ENCODE assay signal across 8 cellular contexts in the genomic region with DNA sequence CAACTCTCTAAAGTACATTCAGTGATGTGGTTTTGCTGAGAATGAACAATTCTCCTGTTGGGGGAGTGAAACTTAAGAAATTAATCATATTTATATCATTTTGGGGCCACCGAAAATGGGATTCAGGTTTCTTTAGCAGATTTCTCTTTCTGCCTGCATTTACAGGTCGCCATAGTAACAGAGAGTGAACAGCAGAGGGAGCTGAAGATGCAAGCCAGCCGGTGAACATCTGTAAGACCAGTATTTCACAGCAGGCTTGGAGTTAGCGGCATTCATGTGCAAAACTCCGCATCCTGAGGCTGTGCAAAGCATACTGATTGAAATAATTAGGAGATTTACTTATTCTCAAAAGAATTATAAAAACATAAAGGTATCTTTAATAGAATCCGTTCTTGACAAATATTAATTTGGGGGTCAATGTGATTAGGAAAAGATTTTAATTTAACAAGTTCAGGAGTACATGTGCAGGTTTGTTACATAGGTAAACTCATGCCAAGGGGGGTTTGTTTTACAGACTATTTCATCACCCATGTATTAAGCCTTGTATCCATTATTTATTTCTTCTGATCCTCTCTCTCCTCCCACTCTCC. TPM values are rescaled to one million over a fixed set of nuclear protein-coding genes. Genes with fewer than 3 reads are reported as not detected.
DNase-seq lines count a peak whose midpoint lies in the region; ATAC-seq, FAIRE-seq and TF ChIP-seq lines count a peak whose summit lies in the region.

No MANE protein-coding gene starts in this region.

- H3K4me3 Mint-ChIP-seq in activated T-helper 2 cell treated with anti-CD3 and anti-CD28 coated beads, Interferon-gamma antibody, Interleukin-2, Interleukin-4, amounts not matched to agents 10 μg/mL and 5 μg/mL and 100 μg/mL, durations not matched to agents 14 hours and 24 hours and 36 hours (ENCODE audit: low read depth), result no peak overlapping the region

- H3K4me3 ChIP-seq in pancreas, result no peak overlapping the region
- H3K4me3 ChIP-seq in aorta (ENCODE audit: low read length in 2 of 2), result no peak overlapping the region

- H3K4me1 ChIP-seq in pancreas, result no peaks in the 10 kb centered on the region
- H3K4me1 ChIP-seq in aorta (ENCODE audit: control insufficient read depth in 1 of 2, insufficient read depth in 2 of 2, low read length in 2 of 2), result no peaks in the 10 kb centered on the region

- peak; percentile 76 for DNase-seq in EH (ENCODE audit: low read depth)
- peak in 55 of 76 experiments; percentile 6 to 77 (median 37) for DNase-seq in HUDEP-2 (lab: John Stamatoyannopoulos, UW; ENCODE audit: unreplicated experiment in 76 of 76)
- peak; percentile 75 for DNase-seq in RKO (ENCODE audit: low spot score)
- DNase-seq in activated T-helper 2 cell treated with anti-CD3 and anti-CD28 coated beads, Interferon-gamma antibody, Interleukin-2, Interleukin-4, amounts not matched to agents 10 μg/mL and 5 μg/mL and 100 μg/mL, durations not matched to agents 14 hours and 24 hours and 36 hours (ENCODE audit: low spot score), result peak; percentile 33
- peak in 1 of 2 donors; percentile 12 for DNase-seq in frontal cortex (ENCODE audit: low spot score in 2 of 2)
- peak in 3 of 6 donors; percentile 36 to 63 (median 43) for DNase-seq in pancreas
- peak in 1 of 2 donors; percentile 55 for DNase-seq in aorta

- ATAC-seq in GM21528 (IDR thresholded peaks at IDR 0.05; ENCODE audit: low FRiP score, unreplicated experiment), result peak; percentile 100
- peak; percentile 75 to 96 (median 94) for ATAC-seq in pancreas
- peak; percentile 76 for ATAC-seq in aorta (ENCODE audit: low FRiP score)

- intact Hi-C loops in activated T-helper 2 cell treated with anti-CD3 and anti-CD28 coated beads, Interferon-gamma antibody, Interleukin-2, Interleukin-4, amounts not matched to agents 10 μg/mL and 5 μg/mL and 100 μg/mL, durations not matched to agents 14 hours and 24 hours and 36 hours (cut with micrococcal nuclease), result loop anchor here (1.0 to 5.0 kb wide), 4 partner anchors 18 to 149 kb away; a partner anchor contains a TSS
- intact Hi-C loops in pancreas (cut with DNase I), result loop anchor here in 1 of 3 donors (10.0 kb wide), 1 partner anchor 153 kb away; no protein-coding TSS in a partner anchor
- intact Hi-C loops in aorta (cut with DNase I), result loop anchor here (5.0 kb wide), 1 partner anchor 151 kb away; no protein-coding TSS in a partner anchor

- H3K36me3 ChIP-seq in pancreas, result no peaks in the 10 kb centered on the region
- H3K36me3 ChIP-seq in aorta (ENCODE audit: control insufficient read depth in 1 of 2, insufficient read depth in 2 of 2, low read length in 1 of 2), result no peaks in the 10 kb centered on the region

- no peaks in the 10 kb centered on the region for H3K27me3 ChIP-seq in pancreas
- H3K27me3 ChIP-seq in aorta (ENCODE audit: control insufficient read depth in 1 of 2, insufficient read depth in 2 of 2, low read length in 1 of 2), result no peaks in the 10 kb centered on the region

- H3K27ac ChIP-seq in pancreas (no peak overlapping the region), aorta (ENCODE audit: low read depth in 1 of 2, low read length in 2 of 2) (no peak overlapping the region)

- WGBS in pancreas, 2 donors, result 5 to 8% methylated on average over 6 of the region's 6 CpGs
- WGBS in aorta, 2 donors, result 9 to 11% methylated on average over 6 of the region's 6 CpGs

- H3K9me3 ChIP-seq in pancreas, result no peaks in the 10 kb centered on the region
- no peaks in the 10 kb centered on the region for H3K9me3 ChIP-seq in aorta (ENCODE audit: control insufficient read depth, low read length)

- no peaks in the 10 kb centered on the region for H3K36me3 Mint-ChIP-seq in activated T-helper 2 cell treated with anti-CD3 and anti-CD28 coated beads, Interferon-gamma antibody, Interleukin-2, Interleukin-4, amounts not matched to agents 10 μg/mL and 5 μg/mL and 100 μg/mL, durations not matched to agents 14 hours and 24 hours and 36 hours (ENCODE audit: low read depth)

- peak in 3 of 4 donors; percentile 45 to 65 (median 50) for TF ChIP-seq CTCF in pancreas (IDR thresholded peaks at IDR 0.05)

- H3K9me3 Mint-ChIP-seq in activated T-helper 2 cell treated with anti-CD3 and anti-CD28 coated beads, Interferon-gamma antibody, Interleukin-2, Interleukin-4, amounts not matched to agents 10 μg/mL and 5 μg/mL and 100 μg/mL, durations not matched to agents 14 hours and 24 hours and 36 hours, result no peaks in the 10 kb centered on the region

- peaks cover 8% of the 10 kb centered on the region for H3K27me3 Mint-ChIP-seq in activated T-helper 2 cell treated with anti-CD3 and anti-CD28 coated beads, Interferon-gamma antibody, Interleukin-2, Interleukin-4, amounts not matched to agents 10 μg/mL and 5 μg/mL and 100 μg/mL, durations not matched to agents 14 hours and 24 hours and 36 hours (ENCODE audit: low read depth)

- peaks cover 2% of the 10 kb centered on the region for H3K4me1 Mint-ChIP-seq in activated T-helper 2 cell treated with anti-CD3 and anti-CD28 coated beads, Interferon-gamma antibody, Interleukin-2, Interleukin-4, amounts not matched to agents 10 μg/mL and 5 μg/mL and 100 μg/mL, durations not matched to agents 14 hours and 24 hours and 36 hours (ENCODE audit: low read depth)

- H3K27ac Mint-ChIP-seq in activated T-helper 2 cell treated with anti-CD3 and anti-CD28 coated beads, Interferon-gamma antibody, Interleukin-2, Interleukin-4, amounts not matched to agents 10 μg/mL and 5 μg/mL and 100 μg/mL, durations not matched to agents 14 hours and 24 hours and 36 hours, result no peak overlapping the region

- FAIRE-seq in frontal cortex (lab: Jason Lieb, UNC) (peak; percentile 8), pancreas (lab: Jason Lieb, UNC) (no peak)

RNA-seq across cellular contexts. Expression of a gene that starts 17.9 kb away (rescaled TPM):
- 14.3 and 15.0 TPM in 2 replicates for total RNA-seq in activated T-helper 2 cell treated with anti-CD3 and anti-CD28 coated beads, Interferon-gamma antibody, Interleukin-2, Interleukin-4, amounts not matched to agents 10 μg/mL and 5 μg/mL and 100 μg/mL, durations not matched to agents 14 hours and 24 hours and 36 hours
- total RNA-seq in frontal cortex (130 TPM), pancreas (1 to 10 TPM; 2.7 to 6.3 (median 3.8) TPM), aorta (10 to 100 TPM; 11.4 to 13.9 TPM)
- polyA plus RNA-seq in pancreas (1 to 10 TPM; 3.5 to 8.6 TPM), aorta (1 to 10 TPM; 6.8 to 9.8 TPM)
